17 cellular contexts compared by ENCODE assay signal in the genomic region with DNA sequence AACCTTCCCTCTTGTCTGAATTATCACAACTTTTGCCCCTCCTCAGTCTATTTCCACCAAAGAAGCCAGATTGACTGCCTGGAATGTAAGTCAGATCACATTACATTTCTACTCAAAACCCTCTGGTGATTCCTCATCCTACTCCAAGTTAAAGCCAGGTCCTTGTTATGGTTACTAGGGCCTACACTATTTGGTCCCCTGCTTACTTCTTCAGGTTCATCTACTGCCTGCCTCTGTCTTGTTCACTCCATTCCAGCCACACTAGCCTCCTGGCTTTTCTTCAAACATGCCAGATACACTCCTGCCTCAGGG. TPM values are rescaled to one million over a fixed set of nuclear protein-coding genes. Genes with fewer than 3 reads are reported as not detected.
DNase-seq lines count a peak whose midpoint lies in the region; ATAC-seq and TF ChIP-seq lines count a peak whose summit lies in the region.
"Had no signal": no experiment of that assay in that cellular context is flagged by ENCODE, and none has a peak within 500 bp of the region (broad histone marks: within the 10 kb centered on the region; RNA-seq: fewer than 3 reads in every experiment).

No MANE protein-coding gene starts in this region.

- peaks cover 11% of the 10 kb centered on the region for H3K36me3 Mint-ChIP-seq in activated naive CD4-positive, alpha-beta T cell treated with anti-CD3 and anti-CD28 coated beads, Interleukin-2, amount 50 U/mL, for 24 hours
- H3K36me3 Mint-ChIP-seq in T-helper 17 cell (ENCODE audit: low read depth) = peaks cover 6% of the 10 kb centered on the region

- H3K27ac ChIP-seq in RWPE1 = no peak overlapping the region
- H3K27ac ChIP-seq: dorsolateral prefrontal cortex, parathyroid adenoma had no signal

- H3K27ac Mint-ChIP-seq in activated naive CD4-positive, alpha-beta T cell treated with anti-CD3 and anti-CD28 coated beads, Interleukin-2, amount 50 U/mL, for 24 hours = peak overlapping the region; percentile 10
- H3K27ac Mint-ChIP-seq in T-helper 17 cell = peak overlapping the region; percentile 51
- H3K27ac Mint-ChIP-seq in stimulated activated naive CD8-positive, alpha-beta T cell treated with anti-CD3 and anti-CD28 coated beads, Interleukin-15, amount 100 ng/mL, for 72 hours = peak overlapping the region in 1 of 2 donors; percentile 75

- no peak for DNase-seq in activated naive CD4-positive, alpha-beta T cell treated with anti-CD3 and anti-CD28 coated beads, Interleukin-2, amount 50 U/mL, for 16 hours
- DNase-seq in T-helper 17 cell (no peak), fibroblast of peridontal ligament (ENCODE audit: extremely low read depth) (peak; percentile 60), RWPE1 (ENCODE audit: low spot score) (no peak), SKM-1 (lab: John Stamatoyannopoulos, UW; ENCODE audit: unreplicated experiment) (no peak)
- DNase-seq in stimulated activated naive CD8-positive, alpha-beta T cell treated with anti-CD3 and anti-CD28 coated beads, Interleukin-15, amount 100 ng/mL, for 72 hours = no peak
- DNase-seq: dorsolateral prefrontal cortex; KBM-7; midbrain; NCI-H524; stimulated activated CD8-positive, alpha-beta memory T cell treated with anti-CD3 and anti-CD28 coated beads, Interleukin-4, amount 100 ng/mL, for 48 hours; T-helper 9 cell had no signal

- CTCF ChIA-PET in RWPE1 (lab: Yijun Ruan, JAX) = interaction anchor here (0.9 kb wide), 1 partner anchor 9 kb away, joined by 3 read pairs; no protein-coding TSS in a partner anchor

- H3K4me1 Mint-ChIP-seq in activated naive CD4-positive, alpha-beta T cell treated with anti-CD3 and anti-CD28 coated beads, Interleukin-2, amount 50 U/mL, for 24 hours = no peaks in the 10 kb centered on the region
- peaks cover 12% of the 10 kb centered on the region for H3K4me1 Mint-ChIP-seq in T-helper 17 cell
- H3K4me1 Mint-ChIP-seq in stimulated activated naive CD8-positive, alpha-beta T cell treated with anti-CD3 and anti-CD28 coated beads, Interleukin-15, amount 100 ng/mL, for 72 hours = peaks cover 38% of the 10 kb centered on the region

- H3K9me3 ChIP-seq in T-helper 17 cell (ENCODE audit: control insufficient read depth, low read length, poor library complexity, severe bottlenecking) = no peaks in the 10 kb centered on the region

- H3K4me3 Mint-ChIP-seq in activated naive CD4-positive, alpha-beta T cell treated with anti-CD3 and anti-CD28 coated beads, Interleukin-2, amount 50 U/mL, for 24 hours = no peak overlapping the region
- no peak overlapping the region for H3K4me3 Mint-ChIP-seq in T-helper 17 cell
- peak overlapping the region; percentile 11 to 50 for H3K4me3 Mint-ChIP-seq in stimulated activated naive CD8-positive, alpha-beta T cell treated with anti-CD3 and anti-CD28 coated beads, Interleukin-15, amount 100 ng/mL, for 72 hours

- POLR2A ChIA-PET in RWPE1 (lab: Yijun Ruan, JAX; ENCODE audit: low non-redundant PET) = no interaction called here

- ATAC-seq in T-helper 17 cell (no peak), GM21360 (IDR thresholded peaks at IDR 0.05; ENCODE audit: unreplicated experiment) (no peak)
- ATAC-seq in stimulated activated naive CD8-positive, alpha-beta T cell treated with anti-CD3 and anti-CD28 coated beads, Interleukin-15, amount 100 ng/mL, for 72 hours = peak; percentile 44
- ATAC-seq: Panc1 had no signal

- no peak for TF ChIP-seq CTCF in RWPE1 (conservative IDR thresholded peaks at IDR 0.05; ENCODE audit: low read depth)

- H3K27me3 Mint-ChIP-seq in activated naive CD4-positive, alpha-beta T cell treated with anti-CD3 and anti-CD28 coated beads, Interleukin-2, amount 50 U/mL, for 24 hours = no peaks in the 10 kb centered on the region
- H3K27me3 Mint-ChIP-seq in T-helper 17 cell = no peaks in the 10 kb centered on the region
- H3K27me3 Mint-ChIP-seq in stimulated activated naive CD8-positive, alpha-beta T cell treated with anti-CD3 and anti-CD28 coated beads, Interleukin-15, amount 100 ng/mL, for 72 hours = no peaks in the 10 kb centered on the region

- H3K9me3 Mint-ChIP-seq in activated naive CD4-positive, alpha-beta T cell treated with anti-CD3 and anti-CD28 coated beads, Interleukin-2, amount 50 U/mL, for 24 hours = no peaks in the 10 kb centered on the region
- H3K9me3 Mint-ChIP-seq in stimulated activated naive CD8-positive, alpha-beta T cell treated with anti-CD3 and anti-CD28 coated beads, Interleukin-15, amount 100 ng/mL, for 72 hours = no peaks in the 10 kb centered on the region

RNA-seq across cellular contexts. Expression of gene SYCP3, which starts 43.2 kb away (rescaled TPM):
- total RNA-seq in T-helper 17 cell = under 1 TPM; 0.29 to 0.47 TPM
- total RNA-seq: Daoy had no signal

RNA-seq across cellular contexts. Expression of gene GNPTAB, which starts 48.3 kb away (rescaled TPM):
- total RNA-seq in T-helper 17 cell = 10 to 100 TPM; 38.1 to 41.2 TPM

Comparison
In these comparisons a context has a peak if more than half of its experiments do, and no peak if none do; other contexts are left out.
1. H3K4me3 Mint-ChIP-seq: peak in stimulated activated naive CD8-positive, alpha-beta T cell treated with anti-CD3 and anti-CD28 coated beads, Interleukin-15, amount 100 ng/mL, for 72 hours (2 of 2); none in activated naive CD4-positive, alpha-beta T cell treated with anti-CD3 and anti-CD28 coated beads, Interleukin-2, amount 50 U/mL, for 24 hours (single experiment) and T-helper 17 cell (single experiment).